6 cellular contexts compared by ENCODE assay signal in genomic region chr12:80282226-80282625, GRCh38.
"Had no signal": no experiment of that assay in that cellular context is flagged by ENCODE, and none has a peak within 500 bp of the region (broad histone marks: within the 10 kb centered on the region; RNA-seq: fewer than 3 reads in every experiment).

No MANE protein-coding gene starts in this region.

- H3K4me3 ChIP-seq: GM23338, K562 had no signal

- DNase-seq: H9 had no signal

- ATAC-seq: GM23338, K562 had no signal

- FAIRE-seq: H1, H54, HTR-8/SVneo, K562 had no signal
